In the genomic region with DNA sequence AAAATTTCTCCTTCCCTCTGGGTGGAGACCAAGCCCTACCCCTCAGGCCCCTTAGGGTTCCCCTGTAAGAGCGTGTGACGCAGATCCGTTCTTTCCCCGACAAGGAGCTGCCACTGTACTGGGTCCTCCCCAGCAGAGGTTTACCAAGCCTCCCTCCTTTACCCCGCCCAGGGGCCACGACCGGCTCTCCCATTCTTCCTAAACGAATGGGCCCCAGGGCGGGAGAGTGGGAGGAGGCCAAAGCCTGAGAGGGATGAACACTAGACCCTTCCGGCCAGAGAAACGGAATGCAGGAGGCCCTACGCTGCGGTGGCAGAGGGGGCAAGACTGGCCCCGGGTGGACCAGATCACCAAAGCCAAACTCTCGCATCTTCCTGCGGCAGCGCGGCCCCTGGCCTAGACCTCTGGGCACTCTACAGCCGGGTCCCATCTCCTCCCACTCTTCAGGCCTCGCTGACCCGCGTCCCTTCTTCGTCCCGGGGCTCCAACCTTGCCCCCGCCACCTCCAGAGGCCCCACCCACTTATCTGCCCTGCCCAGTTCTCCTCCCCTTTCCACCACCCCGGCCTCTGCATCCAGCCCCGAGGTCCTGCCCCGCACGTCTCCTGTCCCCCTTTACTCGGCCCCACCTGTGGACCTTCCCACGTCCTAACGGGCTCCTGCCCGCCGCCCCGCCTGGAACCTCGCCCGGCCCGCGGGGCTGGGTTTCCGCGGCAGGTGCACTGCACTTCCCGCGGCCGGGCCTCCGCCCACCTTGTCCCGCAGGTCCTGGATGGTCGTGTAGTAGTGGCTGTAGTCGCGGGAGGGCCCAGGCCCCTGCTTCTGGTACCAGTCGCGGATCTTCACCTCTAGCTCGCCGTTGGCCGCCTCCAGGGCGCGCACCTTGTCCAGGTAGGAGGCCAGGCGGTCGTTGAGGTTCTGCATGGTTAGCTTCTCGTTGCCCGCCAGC, we compare ENCODE assay signal across 1 cellular context.
A peak's percentile ranks its signal among the peaks of the same experiment; 100 is the strongest.
TF ChIP-seq lines count a peak whose summit lies in the region.

No MANE protein-coding gene starts in this region.

TF ChIP-seq in K562, 482 proteins besides CTCF, POLR2A, EP300 and RAD21 (continued from another document):
- TF ChIP-seq, protein P1, sequence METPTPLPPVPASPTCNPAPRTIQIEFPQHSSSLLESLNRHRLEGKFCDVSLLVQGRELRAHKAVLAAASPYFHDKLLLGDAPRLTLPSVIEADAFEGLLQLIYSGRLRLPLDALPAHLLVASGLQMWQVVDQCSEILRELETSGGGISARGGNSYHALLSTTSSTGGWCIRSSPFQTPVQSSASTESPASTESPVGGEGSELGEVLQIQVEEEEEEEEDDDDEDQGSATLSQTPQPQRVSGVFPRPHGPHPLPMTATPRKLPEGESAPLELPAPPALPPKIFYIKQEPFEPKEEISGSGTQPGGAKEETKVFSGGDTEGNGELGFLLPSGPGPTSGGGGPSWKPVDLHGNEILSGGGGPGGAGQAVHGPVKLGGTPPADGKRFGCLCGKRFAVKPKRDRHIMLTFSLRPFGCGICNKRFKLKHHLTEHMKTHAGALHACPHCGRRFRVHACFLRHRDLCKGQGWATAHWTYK (CRISPR knock-in tag; IDR thresholded peaks at IDR 0.05), result 0 out of 2 replicates have a peak, but pooled peaks have one; percentile 52
- TF ChIP-seq SOX6 (IDR thresholded peaks at IDR 0.05) (no peak), ZC3H8 (IDR thresholded peaks at IDR 0.05) (no peak), HNRNPL (IDR thresholded peaks at IDR 0.05; ENCODE audit: low read depth, low read length) (no peak), BCOR (IDR thresholded peaks at IDR 0.05) (no peak), ZNF79 (CRISPR knock-in tag; IDR thresholded peaks at IDR 0.05; ENCODE audit: low read depth) (no peak), RFX7 (CRISPR knock-in tag; IDR thresholded peaks at IDR 0.05) (no peak), SAFB (IDR thresholded peaks at IDR 0.05; ENCODE audit: borderline replicate concordance, low read depth, low read length) (no peak), ZFP30 (CRISPR knock-in tag; IDR thresholded peaks at IDR 0.05; ENCODE audit: borderline replicate concordance) (no peak), CREBBP (IDR thresholded peaks at IDR 0.05; ENCODE audit: low read depth, low read length) (no peak), KLF10 (CRISPR knock-in tag; IDR thresholded peaks at IDR 0.05) (no peak), KAT7 (CRISPR knock-in tag; IDR thresholded peaks at IDR 0.05; ENCODE audit: borderline replicate concordance) (peak; percentile 34), ZNF699 (CRISPR knock-in tag; IDR thresholded peaks at IDR 0.05; ENCODE audit: insufficient replicate concordance) (no peak), ESRRA (IDR thresholded peaks at IDR 0.05; ENCODE audit: borderline replicate concordance, low read depth) (no peak)
- TF ChIP-seq, protein P2, sequence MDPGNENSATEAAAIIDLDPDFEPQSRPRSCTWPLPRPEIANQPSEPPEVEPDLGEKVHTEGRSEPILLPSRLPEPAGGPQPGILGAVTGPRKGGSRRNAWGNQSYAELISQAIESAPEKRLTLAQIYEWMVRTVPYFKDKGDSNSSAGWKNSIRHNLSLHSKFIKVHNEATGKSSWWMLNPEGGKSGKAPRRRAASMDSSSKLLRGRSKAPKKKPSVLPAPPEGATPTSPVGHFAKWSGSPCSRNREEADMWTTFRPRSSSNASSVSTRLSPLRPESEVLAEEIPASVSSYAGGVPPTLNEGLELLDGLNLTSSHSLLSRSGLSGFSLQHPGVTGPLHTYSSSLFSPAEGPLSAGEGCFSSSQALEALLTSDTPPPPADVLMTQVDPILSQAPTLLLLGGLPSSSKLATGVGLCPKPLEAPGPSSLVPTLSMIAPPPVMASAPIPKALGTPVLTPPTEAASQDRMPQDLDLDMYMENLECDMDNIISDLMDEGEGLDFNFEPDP (CRISPR knock-in tag; IDR thresholded peaks at IDR 0.05), result no peak
